Comparison of ENCODE assay signal across 26 cellular contexts in genomic region chr1:193794239-193794638, GRCh38.
A peak's percentile ranks its signal among the peaks of the same experiment; 100 is the strongest.
DNase-seq lines count a peak whose midpoint lies in the region; ATAC-seq and TF ChIP-seq lines count a peak whose summit lies in the region.
"Had no signal": no experiment of that assay in that cellular context is flagged by ENCODE, and none has a peak within 500 bp of the region (broad histone marks: within the 10 kb centered on the region; RNA-seq: fewer than 3 reads in every experiment).

No MANE protein-coding gene starts in this region.

- no peak for TF ChIP-seq CTCF in brain (conservative IDR thresholded peaks at IDR 0.05)

- no peak overlapping the region for H2BK12ac ChIP-seq in neuronal stem cell (ENCODE audit: low read length)

- H3K9ac ChIP-seq in neuronal stem cell (ENCODE audit: low read depth, low read length, poor library complexity), result no peak overlapping the region

- no peak overlapping the region for H3K4me2 ChIP-seq in neuronal stem cell (ENCODE audit: insufficient read depth, low read length, poor library complexity, severe bottlenecking)

- H3K79me1 ChIP-seq in neuronal stem cell (ENCODE audit: low read depth, low read length), result no peaks in the 10 kb centered on the region

- no peaks in the 10 kb centered on the region for H3K27me3 ChIP-seq in neuronal stem cell (ENCODE audit: control insufficient read depth in 3 of 3, insufficient read depth in 3 of 3, low read depth in 1 of 3, low read length in 3 of 3)
- H3K27me3 ChIP-seq: foreskin keratinocyte, stomach had no signal

- H3K4me1 Mint-ChIP-seq in brain, result peaks cover 22% of the 10 kb centered on the region
- H3K4me1 Mint-ChIP-seq: B cell; IgD-negative memory B cell; naive thymus-derived CD8-positive, alpha-beta T cell had no signal

- no peak overlapping the region for H2AK5ac ChIP-seq in neuronal stem cell (ENCODE audit: low read depth, low read length)

- H3K27ac ChIP-seq in neuronal stem cell (replicated peaks; ENCODE audit: low read length), result no peak overlapping the region
- H3K27ac ChIP-seq: foreskin keratinocyte, skin epidermis, stomach had no signal

- H2BK5ac ChIP-seq in neuronal stem cell (ENCODE audit: low read length), result no peak overlapping the region

- no peak for ATAC-seq in GM21515 (IDR thresholded peaks at IDR 0.05; ENCODE audit: unreplicated experiment)
- ATAC-seq: activated CD4-positive, CD25-positive, alpha-beta regulatory T cell treated with anti-CD3 and anti-CD28 coated beads, Interleukin-2, amount 50 U/mL, for 24 hours; activated naive CD4-positive, alpha-beta T cell treated with anti-CD3 and anti-CD28 coated beads, Interleukin-2, amount 50 U/mL, for 72 hours; activated T-cell treated with anti-CD3 and anti-CD28 coated beads, Interleukin-2, amount 50 U/mL, for 72 hours; foreskin keratinocyte; HCT116; naive thymus-derived CD8-positive, alpha-beta T cell had no signal

- no peak overlapping the region for H3K4ac ChIP-seq in neuronal stem cell (ENCODE audit: low read length)

- DNase-seq in H4 (ENCODE audit: low spot score) (peak; percentile 8), NCI-H1048 (lab: John Stamatoyannopoulos, UW) (peak; percentile 85), neuronal stem cell (ENCODE audit: low spot score) (no peak), NCI-H146 (lab: John Stamatoyannopoulos, UW) (no peak), NCI-H446 (lab: John Stamatoyannopoulos, UW) (no peak)
- DNase-seq: activated T-cell treated with anti-CD3 and anti-CD28 coated beads, Interleukin-2, amount 50 U/mL, for 72 hours; foreskin keratinocyte; GDM1; hypothalamus; mesenchymal stem cell; naive thymus-derived CD8-positive, alpha-beta T cell; NCI-H2107; NCI-H82; stimulated activated CD4-positive, alpha-beta T cell treated with anti-CD3 and anti-CD28 coated beads, Interleukin-2, amount 100 ng/mL, for 48 hours; stomach had no signal

- no peak overlapping the region for H2BK120ac ChIP-seq in neuronal stem cell (ENCODE audit: low read depth, low read length)

- peaks cover 2% of the 10 kb centered on the region for H3K27me3 Mint-ChIP-seq in brain
- H3K27me3 Mint-ChIP-seq: B cell; dendritic cell treated with granulocyte-macrophage colony-stimulating factor and Interleukin-4, amounts not matched to agents 40 ng/mL and 50 ng/mL, for 4 days; IgD-negative memory B cell; naive thymus-derived CD8-positive, alpha-beta T cell; type B pancreatic cell had no signal

- H3K4me3 ChIP-seq in neuronal stem cell (ENCODE audit: low read length in 2 of 2), result no peak overlapping the region
- H3K4me3 ChIP-seq: skin epidermis, stomach had no signal

- H3K14ac ChIP-seq in neuronal stem cell (ENCODE audit: low read length), result no peak overlapping the region

- peak overlapping the region in 2 of 5 experiments; percentile 43 to 74 for H3K4me3 Mint-ChIP-seq in brain
- H3K4me3 Mint-ChIP-seq: activated T-cell treated with anti-CD3 and anti-CD28 coated beads, Interleukin-2, amount 50 U/mL, for 72 hours; B cell; dendritic cell treated with granulocyte-macrophage colony-stimulating factor and Interleukin-4, amounts not matched to agents 40 ng/mL and 50 ng/mL, for 4 days; IgD-negative memory B cell; naive thymus-derived CD8-positive, alpha-beta T cell; T-helper 2 cell treated with Interferon-gamma antibody and Interleukin-4, amounts not matched to agents 5 μg/mL and 100 μg/mL, for 36 hours; type B pancreatic cell had no signal

- H3K18ac ChIP-seq in neuronal stem cell (ENCODE audit: low read length), result no peak overlapping the region

- no peak overlapping the region for H4K91ac ChIP-seq in neuronal stem cell (ENCODE audit: low read depth, low read length, poor library complexity)

- no CpG with 5 or more reads among the region's 4 CpGs for WGBS in neuronal stem cell (ENCODE audit: extremely low coverage in 2 of 2, insufficient read length in 2 of 2, insufficient replicate concordance in 1 of 2), 2 donors

- H4K8ac ChIP-seq in neuronal stem cell (ENCODE audit: low read depth, low read length), result no peak overlapping the region

- H3K36me3 Mint-ChIP-seq in brain, result no peaks in the 10 kb centered on the region
- H3K36me3 Mint-ChIP-seq: activated naive CD4-positive, alpha-beta T cell treated with anti-CD3 and anti-CD28 coated beads, Interleukin-2, amount 50 U/mL, for 72 hours; IgD-negative memory B cell; naive thymus-derived CD8-positive, alpha-beta T cell; type B pancreatic cell had no signal

- H3K9me3 Mint-ChIP-seq in brain, result peaks cover 0 to 4% (median 3%) of the 10 kb centered on the region in 5 experiments
- H3K9me3 Mint-ChIP-seq: activated naive CD4-positive, alpha-beta T cell treated with anti-CD3 and anti-CD28 coated beads, Interleukin-2, amount 50 U/mL, for 72 hours; IgD-negative memory B cell; naive thymus-derived CD8-positive, alpha-beta T cell; type B pancreatic cell had no signal

- H2AFZ ChIP-seq in neuronal stem cell (ENCODE audit: low read length), result peak overlapping the region; percentile 62

- no peak overlapping the region for H3K23ac ChIP-seq in neuronal stem cell (ENCODE audit: low read depth, low read length, poor library complexity)

- H3K9me3 ChIP-seq in neuronal stem cell (replicated peaks in 1 of 2; ENCODE audit: control insufficient read depth in 2 of 2, insufficient read depth in 1 of 2, low read depth in 1 of 2, low read length in 2 of 2), result peaks cover 0 to 3% of the 10 kb centered on the region in 2 donors
- H3K9me3 ChIP-seq: stomach had no signal

- H3K27ac Mint-ChIP-seq in brain, result peak overlapping the region in 4 of 5 experiments; percentile 23 to 79 (median 58)
- H3K27ac Mint-ChIP-seq: activated naive CD4-positive, alpha-beta T cell treated with anti-CD3 and anti-CD28 coated beads, Interleukin-2, amount 50 U/mL, for 72 hours; activated T-cell treated with anti-CD3 and anti-CD28 coated beads, Interleukin-2, amount 50 U/mL, for 72 hours; B cell; dendritic cell treated with granulocyte-macrophage colony-stimulating factor and Interleukin-4, amounts not matched to agents 40 ng/mL and 50 ng/mL, for 4 days; IgD-negative memory B cell; naive thymus-derived CD8-positive, alpha-beta T cell; T-helper 2 cell treated with Interferon-gamma antibody and Interleukin-4, amounts not matched to agents 5 μg/mL and 100 μg/mL, for 36 hours; type B pancreatic cell had no signal

- H3K36me3 ChIP-seq in neuronal stem cell (replicated peaks in 1 of 2; ENCODE audit: control insufficient read depth in 2 of 2, insufficient read depth in 2 of 2, low read length in 2 of 2), result no peaks in the 10 kb centered on the region
- H3K36me3 ChIP-seq: stomach had no signal

- no peak overlapping the region for H2BK15ac ChIP-seq in neuronal stem cell (ENCODE audit: low read length)

- H3K4me1 ChIP-seq in neuronal stem cell (ENCODE audit: control insufficient read depth in 2 of 2, insufficient read depth in 1 of 2, low read depth in 1 of 2, low read length in 2 of 2), result peaks cover 0 to 5% of the 10 kb centered on the region in 2 donors
- H3K4me1 ChIP-seq: foreskin keratinocyte had no signal

Comparison
In these comparisons a context has a peak if more than half of its experiments do, and no peak if none do; other contexts are left out.
1. DNase-seq: peak in H4 (single experiment) and NCI-H1048 (single experiment); none in neuronal stem cell (single experiment), NCI-H146 (single experiment) and NCI-H446 (0 of 2).